In genomic region chr3:49359623-49360022, GRCh38 we compare ENCODE assay signal across 1 cellular context.
TF ChIP-seq lines count a peak whose summit lies in the region.

No MANE protein-coding gene starts in this region.

TF ChIP-seq in GM12878, 131 proteins besides CTCF, POLR2A, EP300 and RAD21:
- no peak for TF ChIP-seq MYB (IDR thresholded peaks at IDR 0.05; ENCODE audit: borderline replicate concordance, low read depth, low read length)
- TF ChIP-seq RUNX3 (IDR thresholded peaks at IDR 0.05; ENCODE audit: low read length) = no peak
- no peak for TF ChIP-seq ELK1 (IDR thresholded peaks at IDR 0.05; ENCODE audit: low read depth, low read length)
- TF ChIP-seq SMAD1 (IDR thresholded peaks at IDR 0.05; ENCODE audit: low read depth, partially characterized antibody) = no peak
- TF ChIP-seq, protein P1, sequence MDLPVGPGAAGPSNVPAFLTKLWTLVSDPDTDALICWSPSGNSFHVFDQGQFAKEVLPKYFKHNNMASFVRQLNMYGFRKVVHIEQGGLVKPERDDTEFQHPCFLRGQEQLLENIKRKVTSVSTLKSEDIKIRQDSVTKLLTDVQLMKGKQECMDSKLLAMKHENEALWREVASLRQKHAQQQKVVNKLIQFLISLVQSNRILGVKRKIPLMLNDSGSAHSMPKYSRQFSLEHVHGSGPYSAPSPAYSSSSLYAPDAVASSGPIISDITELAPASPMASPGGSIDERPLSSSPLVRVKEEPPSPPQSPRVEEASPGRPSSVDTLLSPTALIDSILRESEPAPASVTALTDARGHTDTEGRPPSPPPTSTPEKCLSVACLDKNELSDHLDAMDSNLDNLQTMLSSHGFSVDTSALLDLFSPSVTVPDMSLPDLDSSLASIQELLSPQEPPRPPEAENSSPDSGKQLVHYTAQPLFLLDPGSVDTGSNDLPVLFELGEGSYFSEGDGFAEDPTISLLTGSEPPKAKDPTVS (IDR thresholded peaks at IDR 0.05; ENCODE audit: low read depth, low read length) = no peak
- no peak for TF ChIP-seq WRNIP1 (IDR thresholded peaks at IDR 0.05; ENCODE audit: borderline replicate concordance, low read depth, low read length)
